8 cellular contexts compared by ENCODE assay signal in the genomic region with DNA sequence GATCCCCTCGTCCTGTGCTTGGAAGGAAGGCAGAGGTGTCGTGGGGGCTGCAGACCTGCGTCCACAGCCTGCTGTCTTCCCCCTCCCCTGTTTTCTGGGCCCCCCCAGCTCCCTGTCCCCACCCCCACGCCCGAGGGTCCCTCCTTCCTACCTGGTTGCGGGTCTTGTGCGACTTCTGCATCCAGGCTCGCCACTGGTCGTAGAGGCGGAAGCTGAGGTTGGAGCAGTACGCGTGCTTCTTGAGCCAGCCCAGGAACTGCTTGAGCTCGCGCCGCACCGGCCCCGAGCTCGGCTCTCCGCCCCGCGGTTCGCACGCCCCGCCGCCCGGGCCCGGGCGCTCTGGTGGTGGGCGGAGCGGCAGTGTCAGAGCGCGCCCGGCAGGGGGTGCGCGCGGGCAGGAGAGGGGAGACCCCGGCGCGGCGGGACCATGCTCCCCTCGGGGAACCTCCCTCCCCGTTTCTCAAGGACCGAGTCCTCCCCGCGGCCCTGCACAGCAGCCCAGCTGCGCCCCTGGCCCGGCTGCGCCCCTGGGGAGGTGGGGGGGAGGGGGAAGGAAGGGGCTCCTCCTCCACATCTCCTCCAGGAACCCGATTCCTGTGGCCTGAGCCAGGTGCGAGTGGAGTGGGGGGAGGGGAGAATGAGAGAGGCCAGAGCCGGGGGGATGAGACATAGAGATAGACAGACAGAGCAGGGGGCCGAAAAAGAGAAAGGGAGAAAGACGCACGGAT. TPM values are rescaled to one million over a fixed set of nuclear protein-coding genes. Genes with fewer than 3 reads are reported as not detected.
DNase-seq lines count a peak whose midpoint lies in the region; ATAC-seq and TF ChIP-seq lines count a peak whose summit lies in the region.

No MANE protein-coding gene starts in this region.

- peaks cover 9% of the 10 kb centered on the region for H3K4me1 ChIP-seq in SJCRH30
- peaks cover 2 to 41% (median 19%) of the 10 kb centered on the region in 3 donors for H3K4me1 ChIP-seq in gastroesophageal sphincter
- peaks cover 18% of the 10 kb centered on the region for H3K4me1 ChIP-seq in testis

- no peak for TF ChIP-seq EP300 in gastroesophageal sphincter (IDR thresholded peaks at IDR 0.05)

- peak in 3 of 4 experiments; percentile 94 to 95 (median 95) for TF ChIP-seq CTCF in gastroesophageal sphincter (IDR thresholded peaks at IDR 0.05)
- peak in 2 of 3 donors; percentile 34 to 80 for TF ChIP-seq CTCF in omental fat pad (IDR thresholded peaks at IDR 0.05)
- peak; percentile 78 to 94 (median 84) for TF ChIP-seq CTCF in testis (IDR thresholded peaks at IDR 0.05)

- H3K36me3 ChIP-seq in SJCRH30 = no peaks in the 10 kb centered on the region
- H3K36me3 ChIP-seq in gastroesophageal sphincter = peaks cover 0 to 20% of the 10 kb centered on the region in 2 donors
- no peaks in the 10 kb centered on the region for H3K36me3 ChIP-seq in testis (ENCODE audit: low read depth, missing control alignments)

- intact Hi-C loops in testis (cut with DNase I; ENCODE audit: low total_unique reads) = loop anchor here (10.0 kb wide), 2 partner anchors 91 to 251 kb away; partner anchors contain the start of gene CRTC1

- 0% methylated on average over 1 to 4 of the region's 54 CpGs for WGBS in gastroesophageal sphincter (ENCODE audit: low coverage in 1 of 2), 2 donors
- 0 to 2% methylated on average over 15 to 47 of the region's 54 CpGs for WGBS in testis, 2 donors

- H3K27me3 ChIP-seq in SJCRH30 (0 out of 2 replicates have a peak, but pooled peaks cover 4% of the 10 kb centered on the region), gastroesophageal sphincter (peaks cover 18% of the 10 kb centered on the region), testis (no peaks in the 10 kb centered on the region)

- H3K4me3 ChIP-seq in SJCRH30 (peak overlapping the region; percentile 33; the same call in 1 of the 2 replicates), gastroesophageal sphincter (peak overlapping the region in 1 of 2 donors; percentile 47), testis (peak overlapping the region; percentile 15 to 41)

- peak; percentile 85 for ATAC-seq in gastroesophageal sphincter
- ATAC-seq in omental fat pad (ENCODE audit: low FRiP score) = peak; percentile 83

- DNase-seq in DMS 273 (lab: John Stamatoyannopoulos, UW; ENCODE audit: unreplicated experiment) = peak; percentile 94
- DNase-seq in DMS 273 treated with DMSO at 0.1 percent for 48 hours (lab: John Stamatoyannopoulos, UW) = no peak
- DNase-seq in HuH-7.5 (ENCODE audit: low spot score) = peak; percentile 97
- DNase-seq in SJCRH30 = peak; percentile 75 to 83
- peak; percentile 72 for DNase-seq in activated gamma-delta T cell treated with Interleukin-2 at 50 U/mL for 16 hours
- no peak for DNase-seq in omental fat pad (ENCODE audit: low spot score)
- DNase-seq in testis = peak; percentile 80

- H3K27ac ChIP-seq in SJCRH30 (no peak overlapping the region), gastroesophageal sphincter (peak overlapping the region in 3 of 4 donors; percentile 40 to 67 (median 53)), testis (no peak overlapping the region)

- H3K9me3 ChIP-seq in SJCRH30 (replicated peaks) (no peaks in the 10 kb centered on the region), gastroesophageal sphincter (no peaks in the 10 kb centered on the region), testis (no peaks in the 10 kb centered on the region)

- TF ChIP-seq POLR2A in gastroesophageal sphincter (IDR thresholded peaks at IDR 0.05) (no peak), testis (IDR thresholded peaks at IDR 0.05) (no peak)

RNA-seq across cellular contexts. Expression of gene REX1BD, which starts 5.7 kb away (rescaled TPM):
- 24.8 TPM in 2 replicates for total RNA-seq in SJCRH30 (2014; rRNA removed; shearing (Covaris generic))
- 10 to 100 TPM; 64.8 to 72.6 (median 68.6) TPM for total RNA-seq in gastroesophageal sphincter
- total RNA-seq in omental fat pad = 100 to 1,000 TPM in 2 of 4 donors, 10 to 100 TPM in 2; 79.5 to 127 (median 101) TPM
- total RNA-seq in testis = 10 to 100 TPM; 44.3 to 58.7 TPM
- 14.5 TPM for polyA plus RNA-seq in testis (ENCODE audit: insufficient read depth, low read depth, low replicate concordance)

RNA-seq across cellular contexts. Expression of gene CRLF1, which starts 12.3 kb away (rescaled TPM):
- 20.6 and 22.1 TPM in 2 replicates for total RNA-seq in SJCRH30 (2014; rRNA removed; shearing (Covaris generic))
- total RNA-seq in gastroesophageal sphincter = 10 to 100 TPM; 10.9 to 67.4 (median 42.7) TPM
- 100 to 1,000 TPM in 1 of 4 donors, 10 to 100 TPM in 1, 1 to 10 TPM in 2; 6.3 to 115 (median 10.9) TPM for total RNA-seq in omental fat pad
- 1 to 10 TPM; 4.3 to 5.3 TPM for total RNA-seq in testis
- polyA plus RNA-seq in testis (ENCODE audit: insufficient read depth, low read depth, low replicate concordance) = 8.7 TPM

RNA-seq across cellular contexts. Expression of gene TMEM59L, which starts 18.4 kb away (rescaled TPM):
- 0.20 TPM in 1 of 2 replicates, not detected in the other for total RNA-seq in SJCRH30 (2014; rRNA removed; shearing (Covaris generic))
- 1 to 10 TPM in 3 of 4 donors, under 1 TPM in 1; 0.96 to 4.0 (median 2.0) TPM for total RNA-seq in gastroesophageal sphincter
- total RNA-seq in omental fat pad = under 1 TPM in 2 of 4 donors, not detected in 2; 0.28 to 0.79 TPM
- 1 to 10 TPM; 4.3 to 7.0 TPM for total RNA-seq in testis
- 4.5 TPM for polyA plus RNA-seq in testis (ENCODE audit: insufficient read depth, low read depth, low replicate concordance)

RNA-seq across cellular contexts. Expression of gene UBA52, which starts 22.6 kb away (rescaled TPM):
- 1,236 and 1,352 TPM in 2 replicates for total RNA-seq in SJCRH30 (2014; rRNA removed; shearing (Covaris generic))
- total RNA-seq in gastroesophageal sphincter = 100 to 1,000 TPM; 371 to 644 (median 574) TPM
- 100 to 1,000 TPM; 600 to 891 (median 689) TPM for total RNA-seq in omental fat pad
- 100 to 1,000 TPM; 475 to 508 TPM for total RNA-seq in testis
- 1,038 TPM for polyA plus RNA-seq in testis (ENCODE audit: insufficient read depth, low read depth, low replicate concordance)

RNA-seq across cellular contexts. Expression of gene KXD1, which starts 36.6 kb away (rescaled TPM):
- 71.0 and 75.8 TPM in 2 replicates for total RNA-seq in SJCRH30 (2014; rRNA removed; shearing (Covaris generic))
- 100 to 1,000 TPM; 130 to 137 (median 135) TPM for total RNA-seq in gastroesophageal sphincter
- 100 to 1,000 TPM in 3 of 4 donors, 10 to 100 TPM in 1; 96.9 to 140 (median 102) TPM for total RNA-seq in omental fat pad
- 100 to 1,000 TPM; 124 to 133 TPM for total RNA-seq in testis
- polyA plus RNA-seq in testis (ENCODE audit: insufficient read depth, low read depth, low replicate concordance) = 163 TPM

Comparison
In these comparisons a context has a peak if more than half of its experiments do, and no peak if none do; other contexts are left out.
1. DNase-seq: peak in DMS 273 (single experiment), HuH-7.5 (single experiment), SJCRH30 (2 of 2), activated gamma-delta T cell treated with Interleukin-2 at 50 U/mL for 16 hours (single experiment) and testis (single experiment); none in DMS 273 treated with DMSO at 0.1 percent for 48 hours (single experiment) and omental fat pad (single experiment).
2. H3K27ac ChIP-seq: peak in gastroesophageal sphincter (3 of 4); none in SJCRH30 (single experiment) and testis (0 of 2).
3. Peak in every context shown above with its lines, with median percentiles within 50 percentile points of each other: CTCF ChIP-seq.